In the genomic region with DNA sequence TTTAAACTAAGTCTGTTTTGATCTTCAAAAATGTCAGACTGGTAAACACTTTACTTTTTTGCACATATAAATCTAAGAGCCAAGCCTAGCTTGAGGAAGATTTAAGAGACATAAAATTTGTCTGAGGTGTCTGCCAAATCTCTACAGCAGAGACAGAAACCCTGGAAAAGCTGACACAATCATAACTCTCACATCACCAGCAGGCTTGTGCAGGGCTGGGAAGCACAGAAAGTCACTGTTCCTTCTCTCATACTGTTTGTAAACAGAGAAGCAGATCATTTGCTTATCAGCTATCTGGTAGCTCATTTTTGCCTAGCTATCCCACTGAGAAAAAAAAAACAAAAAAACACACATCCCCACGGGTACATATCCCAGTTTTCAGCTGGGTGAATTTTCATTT, we compare ENCODE assay signal across 21 cellular contexts. TPM values are rescaled to one million over a fixed set of nuclear protein-coding genes. Genes with fewer than 3 reads are reported as not detected.
DNase-seq lines count a peak whose midpoint lies in the region; ATAC-seq, FAIRE-seq and TF ChIP-seq lines count a peak whose summit lies in the region.
"Had no signal": no experiment of that assay in that cellular context is flagged by ENCODE, and none has a peak within 500 bp of the region (broad histone marks: within the 10 kb centered on the region; RNA-seq: fewer than 3 reads in every experiment).

No MANE protein-coding gene starts in this region.

- no peaks in the 10 kb centered on the region for H4K20me1 ChIP-seq in HepG2 (ENCODE audit: insufficient read depth, low read length)

- no peaks in the 10 kb centered on the region for H3K9me3 ChIP-seq in right lobe of liver
- no peaks in the 10 kb centered on the region for H3K9me3 ChIP-seq in HepG2 (ENCODE audit: low read length)
- H3K9me3 ChIP-seq in heart left ventricle, result no peaks in the 10 kb centered on the region

- H3K27ac ChIP-seq in right lobe of liver, result no peak overlapping the region
- no peak overlapping the region for H3K27ac ChIP-seq in HepG2 (ENCODE audit: extremely low read length, insufficient read depth, low read length)
- H3K27ac ChIP-seq in heart left ventricle, result peak overlapping the region in 11 of 12 donors; percentile 26 to 85 (median 54)
- H3K27ac ChIP-seq: C4-2B, HL-60 had no signal

- intact Hi-C loops in right lobe of liver (cut with DNase I) (no loop called here), HepG2 (cut with micrococcal nuclease; ENCODE audit: unreplicated experiment) (no loop called here), heart left ventricle (cut with DNase I) (loop anchor here in 1 of 10 donors (10.0 kb wide), 1 partner anchor 211 kb away; no protein-coding TSS in a partner anchor)

- H3K79me2 ChIP-seq in HepG2 (ENCODE audit: insufficient read depth, low read length), result no peaks in the 10 kb centered on the region

- no peak overlapping the region for H2AFZ ChIP-seq in HepG2 (ENCODE audit: low read length)

- no peak for TF ChIP-seq CTCF in right lobe of liver (IDR thresholded peaks at IDR 0.05)
- TF ChIP-seq CTCF in HepG2 (CRISPR knock-in tag; IDR thresholded peaks at IDR 0.05), result no peak
- TF ChIP-seq CTCF in heart left ventricle (IDR thresholded peaks at IDR 0.05), result no peak
- TF ChIP-seq CTCF in osteocyte (IDR thresholded peaks at IDR 0.05), result no peak

- TF ChIP-seq EP300 in HepG2 (IDR thresholded peaks at IDR 0.05; ENCODE audit: low read depth in 2 of 2, low read length in 2 of 2), result no peak
- no peak for TF ChIP-seq EP300 in HepG2 (CRISPR knock-in tag; IDR thresholded peaks at IDR 0.05; ENCODE audit: borderline replicate concordance)

- H3K4me3 Mint-ChIP-seq in osteocyte (ENCODE audit: unreplicated experiment), result no peak overlapping the region
- H3K4me3 Mint-ChIP-seq in activated T-cell treated with anti-CD3 and anti-CD28 coated beads, Interleukin-2, amount 50 U/mL, for 24 hours, result no peak overlapping the region
- H3K4me3 Mint-ChIP-seq: activated CD4-positive, alpha-beta T cell treated with anti-CD3 and anti-CD28 coated beads, Interleukin-2, amount 10 ng/mL, durations not matched to agents 24 days and 14 days had no signal

- POLR2A ChIA-PET in HepG2 (lab: Yijun Ruan, JAX), result no interaction called here

- H3K36me3 Mint-ChIP-seq in osteocyte (ENCODE audit: unreplicated experiment), result no peaks in the 10 kb centered on the region
- peaks cover 17% of the 10 kb centered on the region for H3K36me3 Mint-ChIP-seq in activated T-cell treated with anti-CD3 and anti-CD28 coated beads, Interleukin-2, amount 50 U/mL, for 24 hours (ENCODE audit: low read depth)

- no peak overlapping the region for H3K4me3 ChIP-seq in right lobe of liver
- H3K4me3 ChIP-seq in HepG2 (replicated peaks in 1 of 3; ENCODE audit: insufficient read depth in 1 of 3, low read depth in 2 of 3, low read length in 3 of 3), result no peak overlapping the region
- no peak overlapping the region for H3K4me3 ChIP-seq in heart left ventricle
- H3K4me3 ChIP-seq: K562 had no signal

- H3K27ac Mint-ChIP-seq in osteocyte (ENCODE audit: unreplicated experiment), result peak overlapping the region; percentile 38
- no peak overlapping the region for H3K27ac Mint-ChIP-seq in activated T-cell treated with anti-CD3 and anti-CD28 coated beads, Interleukin-2, amount 50 U/mL, for 24 hours
- H3K27ac Mint-ChIP-seq: activated CD4-positive, alpha-beta T cell treated with anti-CD3 and anti-CD28 coated beads, Interleukin-2, amount 10 ng/mL, durations not matched to agents 24 days and 14 days had no signal

- peaks cover 26% of the 10 kb centered on the region for H3K4me1 Mint-ChIP-seq in osteocyte (ENCODE audit: unreplicated experiment)
- H3K4me1 Mint-ChIP-seq in activated T-cell treated with anti-CD3 and anti-CD28 coated beads, Interleukin-2, amount 50 U/mL, for 24 hours (ENCODE audit: low read depth), result peaks cover 3% of the 10 kb centered on the region

- H3K4me2 ChIP-seq in HepG2 (ENCODE audit: low read depth, low read length), result no peak overlapping the region

- 40% methylated on average over 1 of the region's 1 CpG for WGBS in right lobe of liver (ENCODE audit: insufficient coverage, low coverage, low lambda C conversion rate, missing lambda C conversion rate)
- 87% methylated on average over 1 of the region's 1 CpG for WGBS in HepG2 (ENCODE audit: low lambda C conversion rate)
- WGBS in heart left ventricle, 4 donors, result 27 to 52% (median 34%) methylated on average over 1 of the region's 1 CpG

- DNase-seq in right lobe of liver, result no peak
- DNase-seq in HepG2 (ENCODE audit: low spot score), result no peak
- DNase-seq in heart left ventricle, result no peak
- no peak for DNase-seq in osteocyte (ENCODE audit: extremely low spot score, unreplicated experiment)
- no peak for DNase-seq in 8988T
- DNase-seq in activated T-cell treated with anti-CD3 and anti-CD28 coated beads, Interleukin-2, amount 50 U/mL, for 24 hours, result no peak
- DNase-seq: activated CD4-positive, alpha-beta T cell treated with anti-CD3 and anti-CD28 coated beads, Interleukin-2, amount 10 ng/mL, durations not matched to agents 24 days and 14 days; activated naive CD4-positive, alpha-beta T cell treated with Interleukin-2 at 50 U/mL for 16 hours; DMS153; effector CD4-positive, alpha-beta T cell; left colon; NCI-H2081; occipital lobe; small intestine had no signal

- H3K9ac ChIP-seq in HepG2 (ENCODE audit: insufficient read depth, low read depth, low read length), result no peak overlapping the region

- BruUV-seq in HepG2 (replicated peaks; lab: Mats Ljungman, UMichigan), result no TSS peak

- H3K36me3 ChIP-seq in right lobe of liver, result no peaks in the 10 kb centered on the region
- no peaks in the 10 kb centered on the region for H3K36me3 ChIP-seq in HepG2 (replicated peaks in 1 of 2; ENCODE audit: control insufficient read depth in 1 of 2, insufficient read depth in 2 of 2, low read length in 2 of 2)
- H3K36me3 ChIP-seq in heart left ventricle, result peaks cover 0 to 8% (median 0%) of the 10 kb centered on the region in 9 donors

- H3K27me3 Mint-ChIP-seq in osteocyte (ENCODE audit: unreplicated experiment), result no peaks in the 10 kb centered on the region
- H3K27me3 Mint-ChIP-seq in activated T-cell treated with anti-CD3 and anti-CD28 coated beads, Interleukin-2, amount 50 U/mL, for 24 hours, result peaks cover 24% of the 10 kb centered on the region
- H3K27me3 Mint-ChIP-seq: activated CD4-positive, alpha-beta T cell treated with anti-CD3 and anti-CD28 coated beads, Interleukin-2, amount 10 ng/mL, durations not matched to agents 24 days and 14 days had no signal

- no peak for TF ChIP-seq RAD21 in HepG2 (CRISPR knock-in tag; IDR thresholded peaks at IDR 0.05)

- no peaks in the 10 kb centered on the region for H3K27me3 ChIP-seq in right lobe of liver
- no peaks in the 10 kb centered on the region for H3K27me3 ChIP-seq in HepG2 (ENCODE audit: control insufficient read depth in 1 of 2, insufficient read depth in 2 of 2, low read length in 2 of 2)
- no peaks in the 10 kb centered on the region for H3K27me3 ChIP-seq in heart left ventricle

- FAIRE-seq in HepG2 (lab: Jason Lieb, UNC), result no peak
- FAIRE-seq: A204.1, K562, small intestine, TTC549 had no signal

- H3K4me1 ChIP-seq in right lobe of liver, result peaks cover 0 to 7% (median 0%) of the 10 kb centered on the region in 4 donors
- H3K4me1 ChIP-seq in HepG2 (ENCODE audit: insufficient read depth, low read length), result peaks cover 7% of the 10 kb centered on the region; the same call in 1 of the 2 replicates
- H3K4me1 ChIP-seq in heart left ventricle, result peaks cover 0 to 45% (median 8%) of the 10 kb centered on the region in 12 donors

- in situ Hi-C loops in HepG2 (cut with HindIII; ENCODE audit: extremely low pct_ligation_motif_present, low pct_unique_long_range_greater_than_20kb), result no loop called here

- CTCF ChIA-PET in HepG2 (lab: Yijun Ruan, JAX; ENCODE audit: low intra/inter-chr PET ratio, low total read pairs), result no interaction called here

- no peaks in the 10 kb centered on the region for H3K9me3 Mint-ChIP-seq in osteocyte (ENCODE audit: unreplicated experiment)
- no peaks in the 10 kb centered on the region for H3K9me3 Mint-ChIP-seq in activated T-cell treated with anti-CD3 and anti-CD28 coated beads, Interleukin-2, amount 50 U/mL, for 24 hours
- H3K9me3 Mint-ChIP-seq: activated CD4-positive, alpha-beta T cell treated with anti-CD3 and anti-CD28 coated beads, Interleukin-2, amount 10 ng/mL, durations not matched to agents 24 days and 14 days had no signal

- ATAC-seq in right lobe of liver (peak in 3 of 4 donors; percentile 40 to 73 (median 67)), HepG2 (no peak), heart left ventricle (peak; percentile 63 to 84 (median 80)), GM19324 (IDR thresholded peaks at IDR 0.05; ENCODE audit: low FRiP score, unreplicated experiment) (no peak), HG02840 (IDR thresholded peaks at IDR 0.05; ENCODE audit: low FRiP score, unreplicated experiment) (no peak)
- ATAC-seq: K562, left colon had no signal

- TF ChIP-seq POLR2A in right lobe of liver (IDR thresholded peaks at IDR 0.05), result no peak
- no peak for TF ChIP-seq POLR2A in HepG2 (IDR thresholded peaks at IDR 0.05; ENCODE audit: insufficient read depth in 1 of 2, low read depth in 2 of 2, low read length in 2 of 2)
- no peak for TF ChIP-seq POLR2A in heart left ventricle (IDR thresholded peaks at IDR 0.05)

RNA-seq across cellular contexts. Expression of gene ENOX2, which starts 7.0 kb away (rescaled TPM):
- total RNA-seq in right lobe of liver (10 to 100 TPM in 3 of 6 experiments, 1 to 10 TPM in 3; 6.9 to 14.7 (median 10.8) TPM), HepG2 (2016; rRNA removed; fragmentation: Illumina TruSeq; extraction: Trizol) (8.5 and 17.4 TPM in 2 replicates), heart left ventricle (10 to 100 TPM; 14.0 to 23.0 (median 17.6) TPM), osteocyte (13.6 and 13.9 TPM in 2 replicates)
- total RNA-seq in HepG2 (2016; cell fraction: cytosol; rRNA removed; fragmentation: Illumina TruSeq; extraction: Trizol; ENCODE audit: low read depth), result 1.7 and 1.9 TPM in 2 replicates
- 9.8 and 13.8 TPM in 2 replicates for total RNA-seq in HepG2 (2016; cell fraction: insoluble cytoplasmic fraction; rRNA removed; fragmentation: Illumina TruSeq; extraction: Trizol)
- 6.7 and 7.0 TPM in 2 replicates for total RNA-seq in HepG2 (2016; cell fraction: membrane; rRNA removed; fragmentation: Illumina TruSeq; extraction: Trizol)
- total RNA-seq in HepG2 (2016; cell fraction: nucleus; rRNA removed; fragmentation: Illumina TruSeq; extraction: Trizol), result 4.9 and 5.3 TPM in 2 replicates
- polyA plus RNA-seq in HepG2 (2011; rRNA removed) (4.9 and 5.9 TPM in 2 replicates), heart left ventricle (10 to 100 TPM in 1 of 2 donors, 1 to 10 TPM in 1; 3.0 to 11.2 TPM)
- polyA plus RNA-seq in HepG2 (2011; cell fraction: cytosol; rRNA removed), result 3.0 and 3.7 TPM in 2 replicates
- polyA plus RNA-seq in HepG2 (2011; cell fraction: nucleus; rRNA removed), result 1.5 and 2.0 TPM in 2 replicates
- polyA plus RNA-seq in HepG2 (2012), result 3.7 and 5.0 TPM in 2 replicates
- polyA plus RNA-seq in HepG2 (2016; cell fraction: cytosol; fragmentation: Illumina TruSeq; extraction: Trizol; ENCODE audit: low read depth), result 1.1 and 1.5 TPM in 2 replicates
- polyA plus RNA-seq in HepG2 (2016; cell fraction: insoluble cytoplasmic fraction; fragmentation: Illumina TruSeq; extraction: Trizol; ENCODE audit: low read depth), result 12.7 and 16.0 TPM in 2 replicates
- 4.3 and 4.7 TPM in 2 replicates for polyA plus RNA-seq in HepG2 (2016; cell fraction: membrane; fragmentation: Illumina TruSeq; extraction: Trizol; ENCODE audit: low read depth)
- polyA plus RNA-seq in HepG2 (2016; cell fraction: nucleus; fragmentation: Illumina TruSeq; extraction: Trizol; ENCODE audit: insufficient read depth, low read depth), result 5.6 and 6.8 TPM in 2 replicates
- 2.7 and 8.9 TPM in 2 replicates for polyA minus RNA-seq in HepG2 (2011; rRNA and poly(A)+ RNA removed; ENCODE audit: low replicate concordance)
- 3.9 and 4.8 TPM in 2 replicates for polyA minus RNA-seq in HepG2 (2011; cell fraction: cytosol; rRNA and poly(A)+ RNA removed)
- polyA minus RNA-seq in HepG2 (2011; cell fraction: nucleus; rRNA and poly(A)+ RNA removed), result 4.2 and 4.7 TPM in 2 replicates

Comparison
In these comparisons a context has a peak if more than half of its experiments do, and no peak if none do; other contexts are left out.
1. ATAC-seq: peak in right lobe of liver (3 of 4) and heart left ventricle (4 of 4); none in HepG2 (single experiment), GM19324 (single experiment) and HG02840 (single experiment).
2. H3K27ac ChIP-seq: peak in heart left ventricle (11 of 12); none in right lobe of liver (0 of 3) and HepG2 (single experiment).